In genomic region chr10:102505462-102506115, GRCh38 we compare ENCODE assay signal across 11 cellular contexts. TPM values are rescaled to one million over a fixed set of nuclear protein-coding genes. Genes with fewer than 3 reads are reported as not detected.
A peak's percentile ranks its signal among the peaks of the same experiment; 100 is the strongest.
DNase-seq lines count a peak whose midpoint lies in the region; ATAC-seq and TF ChIP-seq lines count a peak whose summit lies in the region.
"Had no signal": no experiment of that assay in that cellular context is flagged by ENCODE, and none has a peak within 500 bp of the region (broad histone marks: within the 10 kb centered on the region; RNA-seq: fewer than 3 reads in every experiment).

No MANE protein-coding gene starts in this region.

- in situ Hi-C loops in GM23248 (cut with MboI): no loop called here

- H3K36me3 ChIP-seq in GM23248 (ENCODE audit: low read depth): no peaks in the 10 kb centered on the region
- no peaks in the 10 kb centered on the region for H3K36me3 ChIP-seq in PC-3 (ENCODE audit: low read depth, low read length)
- H3K36me3 ChIP-seq in psoas muscle (ENCODE audit: insufficient read depth in 1 of 2, low read depth in 1 of 2): peaks cover 0 to 19% of the 10 kb centered on the region in 2 donors

- ATAC-seq in PC-3 (no peak), psoas muscle (no peak), GM18858 (IDR thresholded peaks at IDR 0.05; ENCODE audit: unreplicated experiment) (no peak)

- CTCF ChIA-PET in PC-3 (lab: Charles Lee): interaction anchor here (0.5 to 3.4 kb wide), 2 partner anchors 34 to 78 kb away, joined by 4 to 31 read pairs; no protein-coding TSS in a partner anchor

- intact Hi-C loops in PC-3 (cut with micrococcal nuclease): no loop called here
- intact Hi-C loops in psoas muscle (cut with DNase I): loop anchor here (2.0 to 5.0 kb wide), 2 partner anchors 47 to 79 kb away; no protein-coding TSS in a partner anchor

- POLR2A ChIA-PET in PC-3 (lab: Charles Lee; ENCODE audit: unreplicated experiment): no interaction called here

- BruUV-seq in PC-3 (replicated peaks; lab: Mats Ljungman, UMichigan): TSS peak; percentile 16

- H4K20me1 ChIP-seq in GM23248 (ENCODE audit: insufficient read depth): no peaks in the 10 kb centered on the region
- H4K20me1 ChIP-seq in PC-3 (ENCODE audit: low read length): peaks cover 12% of the 10 kb centered on the region; the same call in 1 of the 2 replicates

- H3K4me2 ChIP-seq in GM23248 (ENCODE audit: unreplicated experiment): peak overlapping the region; percentile 83
- H3K4me2 ChIP-seq in PC-3 (ENCODE audit: low read length): peak overlapping the region; percentile 95

- 67 to 71% methylated on average over 10 of the region's 10 CpGs for WGBS in GM23248 (ENCODE audit: low coverage in 1 of 2, low lambda C conversion rate in 2 of 2, missing lambda C conversion rate in 2 of 2), 2 experiments
- WGBS in psoas muscle, 3 donors: 53 to 59% (median 57%) methylated on average over 10 of the region's 10 CpGs

- H3K9me3 ChIP-seq in GM23248 (ENCODE audit: low read depth): no peaks in the 10 kb centered on the region
- no peaks in the 10 kb centered on the region for H3K9me3 ChIP-seq in PC-3 (ENCODE audit: low read length)
- no peaks in the 10 kb centered on the region for H3K9me3 ChIP-seq in psoas muscle

- H3K27me3 ChIP-seq in GM23248 (replicated peaks; ENCODE audit: insufficient read depth): no peaks in the 10 kb centered on the region
- H3K27me3 ChIP-seq in PC-3 (ENCODE audit: low read length): no peaks in the 10 kb centered on the region
- no peaks in the 10 kb centered on the region for H3K27me3 ChIP-seq in psoas muscle (ENCODE audit: insufficient read depth in 3 of 3, low read length in 2 of 3)

- TF ChIP-seq CTCF in PC-3 (conservative IDR thresholded peaks at IDR 0.05; ENCODE audit: low read depth, low read length) (no peak), fibroblast of mammary gland (conservative IDR thresholded peaks at IDR 0.05; ENCODE audit: control insufficient read depth, insufficient read depth, low read depth, low read length) (no peak), psoas muscle (IDR thresholded peaks at IDR 0.05) (no peak)

- H3K4me3 ChIP-seq in GM23248 (peak overlapping the region; percentile 91), PC-3 (ENCODE audit: low read length) (peak overlapping the region; percentile 92; the same call in 1 of the 2 replicates), fibroblast of mammary gland (ENCODE audit: control insufficient read depth, low read depth, low read length) (peak overlapping the region; percentile 78), psoas muscle (peak overlapping the region; percentile 94)

- DNase-seq in GM23248: no peak
- DNase-seq in PC-3: no peak
- no peak for DNase-seq in fibroblast of mammary gland (ENCODE audit: low read depth)
- peak; percentile 34 to 63 for DNase-seq in psoas muscle
- no peak for DNase-seq in SW480 (ENCODE audit: low spot score)
- DNase-seq in activated CD4-positive, CD25-positive, alpha-beta regulatory T cell treated with anti-CD3 and anti-CD28 coated beads, Interleukin-2, amount 50 U/mL, for 72 hours: no peak
- no peak for DNase-seq in cortex of kidney (lab: John Stamatoyannopoulos, UW)
- DNase-seq: effector CD8-positive, alpha-beta T cell; NCI-H446 had no signal

- H3K79me2 ChIP-seq in GM23248 (ENCODE audit: insufficient read depth) (peaks cover 66% of the 10 kb centered on the region), PC-3 (ENCODE audit: low read length) (peaks cover 54% of the 10 kb centered on the region)

- H3F3A ChIP-seq in GM23248 (ENCODE audit: insufficient read depth): peaks cover 22% of the 10 kb centered on the region
- H3F3A ChIP-seq in PC-3 (ENCODE audit: low read length, unreplicated experiment): no peaks in the 10 kb centered on the region

- H3K4me1 ChIP-seq in GM23248 (ENCODE audit: insufficient read depth) (peaks cover 24% of the 10 kb centered on the region), PC-3 (ENCODE audit: insufficient read depth, low read length) (peaks cover 38% of the 10 kb centered on the region), psoas muscle (peaks cover 47% of the 10 kb centered on the region)

- no peak overlapping the region for H2AFZ ChIP-seq in GM23248
- no peak overlapping the region for H2AFZ ChIP-seq in PC-3 (ENCODE audit: low read length)

- H3K9ac ChIP-seq in GM23248 (peak overlapping the region; percentile 82; the same call in 1 of the 2 replicates), PC-3 (ENCODE audit: low read length) (no peak overlapping the region)

- H3K27ac ChIP-seq in GM23248 (no peak overlapping the region), PC-3 (ENCODE audit: low read length) (no peak overlapping the region), psoas muscle (peak overlapping the region; percentile 75)

- H3K9me2 ChIP-seq in GM23248 (ENCODE audit: insufficient read depth): no peaks in the 10 kb centered on the region
- no peaks in the 10 kb centered on the region for H3K9me2 ChIP-seq in PC-3 (replicated peaks; ENCODE audit: low read length)

RNA-seq across cellular contexts. Expression of gene SUFU, which starts 1.8 kb away (rescaled TPM):
- total RNA-seq in GM23248 (2014; rRNA removed; shearing (Covaris generic)): 3.1 and 3.7 TPM in 2 replicates
- 5.0 and 5.5 TPM in 2 replicates for polyA plus RNA-seq in GM23248 (2016; fragmentation: Nextera tagmentation; extraction: Ambion mirVana)
- 2.7 and 4.4 TPM in 2 replicates for total RNA-seq in PC-3 (2014; rRNA removed)
- 1 to 10 TPM; 4.8 to 6.8 (median 5.5) TPM for total RNA-seq in psoas muscle
- 1 to 10 TPM; 2.1 to 6.3 (median 2.2) TPM for polyA plus RNA-seq in psoas muscle

RNA-seq across cellular contexts. Expression of gene ACTR1A, which starts 3.1 kb away (rescaled TPM):
- 109 and 134 TPM in 2 replicates for total RNA-seq in GM23248 (2014; rRNA removed; shearing (Covaris generic))
- polyA plus RNA-seq in GM23248 (2016; fragmentation: Nextera tagmentation; extraction: Ambion mirVana) (127 and 134 TPM in 2 replicates), psoas muscle (100 to 1,000 TPM in 2 of 3 donors, 10 to 100 TPM in 1; 76.2 to 181 (median 101) TPM)
- total RNA-seq in PC-3 (2014; rRNA removed) (69.9 and 72.7 TPM in 2 replicates), psoas muscle (100 to 1,000 TPM; 119 to 188 (median 148) TPM)

RNA-seq across cellular contexts. Expression of gene C10orf95, which starts 54.2 kb away (rescaled TPM):
- not detected in 2 replicates for total RNA-seq in GM23248 (2014; rRNA removed; shearing (Covaris generic))
- polyA plus RNA-seq in GM23248 (2016; fragmentation: Nextera tagmentation; extraction: Ambion mirVana): not detected in 2 replicates
- 1.6 and 1.9 TPM in 2 replicates for total RNA-seq in PC-3 (2014; rRNA removed)
- total RNA-seq in psoas muscle: not detected
- under 1 TPM in 1 of 3 donors, not detected in 2; 0.01 TPM for polyA plus RNA-seq in psoas muscle
- total RNA-seq: urinary bladder had no signal

Comparison
In these comparisons a context has a peak if more than half of its experiments do, and no peak if none do; other contexts are left out.
1. DNase-seq: peak in psoas muscle (2 of 2); none in GM23248 (single experiment), PC-3 (single experiment), fibroblast of mammary gland (single experiment), SW480 (single experiment), activated CD4-positive, CD25-positive, alpha-beta regulatory T cell treated with anti-CD3 and anti-CD28 coated beads, Interleukin-2, amount 50 U/mL, for 72 hours (single experiment) and cortex of kidney (single experiment).
2. Peak in every context shown above with its lines, with median percentiles within 50 percentile points of each other: H3K4me3 ChIP-seq.